ENCODE assay signal across 1 cellular context in the genomic region with DNA sequence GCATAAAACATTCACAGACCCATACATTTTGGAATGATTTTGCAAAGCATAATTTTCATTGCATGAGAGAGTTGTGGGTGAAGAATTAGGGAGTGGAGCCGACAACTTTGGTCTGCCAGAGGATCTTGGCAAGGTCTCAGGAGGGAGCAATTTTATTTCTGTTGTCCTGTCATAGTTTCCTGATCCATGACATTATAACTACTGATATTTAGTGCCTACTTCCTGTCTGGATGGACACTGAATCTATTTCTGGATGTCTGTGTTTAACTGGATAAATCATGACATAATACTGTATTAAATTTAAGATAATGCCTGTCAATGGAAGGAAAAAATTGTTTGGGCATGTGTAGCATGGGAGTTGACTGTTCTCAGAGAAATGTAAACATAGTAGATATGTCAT.
TF ChIP-seq lines count a peak whose summit lies in the region.

No MANE protein-coding gene starts in this region.

TF ChIP-seq in IMR-90, 13 proteins besides CTCF, POLR2A, EP300 and RAD21:
- TF ChIP-seq, protein P1, sequence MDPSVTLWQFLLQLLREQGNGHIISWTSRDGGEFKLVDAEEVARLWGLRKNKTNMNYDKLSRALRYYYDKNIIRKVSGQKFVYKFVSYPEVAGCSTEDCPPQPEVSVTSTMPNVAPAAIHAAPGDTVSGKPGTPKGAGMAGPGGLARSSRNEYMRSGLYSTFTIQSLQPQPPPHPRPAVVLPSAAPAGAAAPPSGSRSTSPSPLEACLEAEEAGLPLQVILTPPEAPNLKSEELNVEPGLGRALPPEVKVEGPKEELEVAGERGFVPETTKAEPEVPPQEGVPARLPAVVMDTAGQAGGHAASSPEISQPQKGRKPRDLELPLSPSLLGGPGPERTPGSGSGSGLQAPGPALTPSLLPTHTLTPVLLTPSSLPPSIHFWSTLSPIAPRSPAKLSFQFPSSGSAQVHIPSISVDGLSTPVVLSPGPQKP (IDR thresholded peaks at IDR 0.05; ENCODE audit: borderline replicate concordance, low read depth, low read length), result no peak
- TF ChIP-seq MAFK (IDR thresholded peaks at IDR 0.05; ENCODE audit: low read depth, low read length), result no peak
- no peak for TF ChIP-seq CEBPB (IDR thresholded peaks at IDR 0.05; ENCODE audit: low read depth, low read length)
- no peak for TF ChIP-seq BHLHE40 (IDR thresholded peaks at IDR 0.05; ENCODE audit: low read depth, low read length)
- TF ChIP-seq CHD1 (IDR thresholded peaks at IDR 0.05; ENCODE audit: low read depth, low read length), result no peak
- TF ChIP-seq, protein P2, sequence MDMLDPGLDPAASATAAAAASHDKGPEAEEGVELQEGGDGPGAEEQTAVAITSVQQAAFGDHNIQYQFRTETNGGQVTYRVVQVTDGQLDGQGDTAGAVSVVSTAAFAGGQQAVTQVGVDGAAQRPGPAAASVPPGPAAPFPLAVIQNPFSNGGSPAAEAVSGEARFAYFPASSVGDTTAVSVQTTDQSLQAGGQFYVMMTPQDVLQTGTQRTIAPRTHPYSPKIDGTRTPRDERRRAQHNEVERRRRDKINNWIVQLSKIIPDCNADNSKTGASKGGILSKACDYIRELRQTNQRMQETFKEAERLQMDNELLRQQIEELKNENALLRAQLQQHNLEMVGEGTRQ (IDR thresholded peaks at IDR 0.05; ENCODE audit: low read depth, low read length), result no peak
- no peak for TF ChIP-seq FOS (IDR thresholded peaks at IDR 0.05; ENCODE audit: low read depth, low read length)
- no peak for TF ChIP-seq RFX5 (IDR thresholded peaks at IDR 0.05; ENCODE audit: low read depth, low read length)
